In the genomic region with DNA sequence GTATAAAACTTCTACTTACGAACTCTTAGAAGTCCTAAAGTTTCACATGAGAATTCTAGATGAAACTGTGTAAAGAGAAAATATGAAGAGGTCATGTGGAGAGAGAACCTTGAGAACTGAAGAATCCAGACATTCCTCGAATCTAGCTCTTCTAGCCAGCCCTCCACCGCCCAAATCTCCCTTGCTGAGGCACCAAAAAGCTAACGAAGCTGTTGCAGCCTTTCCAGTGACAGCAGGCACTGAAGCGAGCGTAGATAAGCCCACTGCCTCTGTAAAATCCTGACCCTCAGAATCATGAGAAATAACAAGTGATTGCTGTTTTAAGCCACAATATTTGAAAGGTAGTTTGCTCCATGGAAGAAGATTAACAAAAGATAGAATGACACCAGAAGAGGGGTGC, we compare ENCODE assay signal across 30 cellular contexts.
"Had no signal": no experiment of that assay in that cellular context is flagged by ENCODE, and none has a peak within 500 bp of the region (broad histone marks: within the 10 kb centered on the region; RNA-seq: fewer than 3 reads in every experiment).

No MANE protein-coding gene starts in this region.

- H3K4me1 Mint-ChIP-seq: activated B cell treated with CpG ODN at 0.5 μM for 24 hours; activated CD4-positive, alpha-beta T cell treated with anti-CD3 and anti-CD28 coated beads, Interleukin-2, amount 10 ng/mL, durations not matched to agents 24 days and 14 days; activated naive CD8-positive, alpha-beta T cell treated with anti-CD3 and anti-CD28 coated beads for 36 hours; activated T-helper 17 cell treated with anti-CD3 and anti-CD28 coated beads, Interleukin-2, amount 50 U/mL, for 72 hours; brain; T-cell; T-helper 17 cell had no signal

- H3K27ac ChIP-seq: ascending aorta, VCaP had no signal

- H3K4me1 ChIP-seq: ascending aorta had no signal

- H3K27ac Mint-ChIP-seq: activated B cell treated with CpG ODN at 0.5 μM for 24 hours; activated CD4-positive, alpha-beta memory T cell treated with anti-CD3 and anti-CD28 coated beads for 36 hours; activated CD4-positive, alpha-beta T cell treated with anti-CD3 and anti-CD28 coated beads, Interleukin-2, amount 10 ng/mL, durations not matched to agents 24 days and 14 days; activated CD8-positive, alpha-beta T cell treated with anti-CD3 and anti-CD28 coated beads for 36 hours; activated naive CD4-positive, alpha-beta T cell treated with anti-CD3 and anti-CD28 coated beads for 36 hours; activated naive CD4-positive, alpha-beta T cell treated with anti-CD3 and anti-CD28 coated beads, Interleukin-2, amount 50 U/mL, for 72 hours; activated naive CD8-positive, alpha-beta T cell treated with anti-CD3 and anti-CD28 coated beads for 36 hours; activated T-cell treated with anti-CD3 and anti-CD28 coated beads, Interleukin-2, amount 50 U/mL, for 72 hours; activated T-helper 1 cell treated with anti-CD3 and anti-CD28 coated beads, Interleukin-12 subunit alpha, Interleukin-12 subunit beta, Interleukin-2, Interleukin-4 antibody, amounts not matched to agents 30 ng/mL and 10 ng/mL and 1 ng/mL, durations not matched to agents 14 hours and 24 hours and 36 hours; activated T-helper 17 cell treated with anti-CD3 and anti-CD28 coated beads, Interleukin-2, amount 50 U/mL, for 72 hours; brain; T-cell; T-helper 17 cell had no signal

- H3K27me3 ChIP-seq: ascending aorta had no signal

- H3K36me3 Mint-ChIP-seq: activated CD4-positive, alpha-beta memory T cell treated with anti-CD3 and anti-CD28 coated beads for 36 hours; activated naive CD4-positive, alpha-beta T cell treated with anti-CD3 and anti-CD28 coated beads, Interleukin-2, amount 50 U/mL, for 72 hours; activated naive CD8-positive, alpha-beta T cell treated with anti-CD3 and anti-CD28 coated beads for 36 hours; brain; T-cell had no signal

- H3K27me3 Mint-ChIP-seq: activated B cell treated with CpG ODN at 0.5 μM for 24 hours; activated CD4-positive, alpha-beta memory T cell treated with anti-CD3 and anti-CD28 coated beads for 36 hours; activated CD4-positive, alpha-beta T cell treated with anti-CD3 and anti-CD28 coated beads, Interleukin-2, amount 10 ng/mL, durations not matched to agents 24 days and 14 days; activated CD8-positive, alpha-beta T cell treated with anti-CD3 and anti-CD28 coated beads for 36 hours; activated naive CD8-positive, alpha-beta T cell treated with anti-CD3 and anti-CD28 coated beads for 36 hours; activated T-helper 17 cell treated with anti-CD3 and anti-CD28 coated beads, Interleukin-2, amount 50 U/mL, for 72 hours; brain; T-cell; T-helper 17 cell had no signal

- H3K4me3 ChIP-seq: ascending aorta had no signal

- H3K4me3 Mint-ChIP-seq: activated B cell treated with CpG ODN at 0.5 μM for 24 hours; activated CD4-positive, alpha-beta memory T cell treated with anti-CD3 and anti-CD28 coated beads for 36 hours; activated CD4-positive, alpha-beta T cell treated with anti-CD3 and anti-CD28 coated beads, Interleukin-2, amount 10 ng/mL, durations not matched to agents 24 days and 14 days; activated CD8-positive, alpha-beta T cell treated with anti-CD3 and anti-CD28 coated beads for 36 hours; activated naive CD4-positive, alpha-beta T cell treated with anti-CD3 and anti-CD28 coated beads for 36 hours; activated naive CD8-positive, alpha-beta T cell treated with anti-CD3 and anti-CD28 coated beads for 36 hours; activated T-cell treated with anti-CD3 and anti-CD28 coated beads, Interleukin-2, amount 50 U/mL, for 4 hours; activated T-cell treated with anti-CD3 and anti-CD28 coated beads, Interleukin-2, amount 50 U/mL, for 72 hours; activated T-helper 1 cell treated with anti-CD3 and anti-CD28 coated beads, Interleukin-12 subunit alpha, Interleukin-12 subunit beta, Interleukin-2, Interleukin-4 antibody, amounts not matched to agents 30 ng/mL and 10 ng/mL and 1 ng/mL, durations not matched to agents 14 hours and 24 hours and 36 hours; activated T-helper 17 cell treated with anti-CD3 and anti-CD28 coated beads, Interleukin-2, amount 50 U/mL, for 72 hours; brain; T-cell; T-helper 17 cell had no signal

- H3K36me3 ChIP-seq: ascending aorta had no signal

- H3K9me3 Mint-ChIP-seq: activated naive CD4-positive, alpha-beta T cell treated with anti-CD3 and anti-CD28 coated beads, Interleukin-2, amount 50 U/mL, for 72 hours; activated T-cell treated with anti-CD3 and anti-CD28 coated beads, Interleukin-2, amount 50 U/mL, for 4 hours; activated T-cell treated with anti-CD3 and anti-CD28 coated beads, Interleukin-2, amount 50 U/mL, for 72 hours; activated T-helper 1 cell treated with anti-CD3 and anti-CD28 coated beads, Interleukin-12 subunit alpha, Interleukin-12 subunit beta, Interleukin-2, Interleukin-4 antibody, amounts not matched to agents 30 ng/mL and 10 ng/mL and 1 ng/mL, durations not matched to agents 14 hours and 24 hours and 36 hours; activated T-helper 17 cell treated with anti-CD3 and anti-CD28 coated beads, Interleukin-2, amount 50 U/mL, for 72 hours had no signal

- ATAC-seq: activated CD8-positive, alpha-beta T cell treated with anti-CD3 and anti-CD28 coated beads for 36 hours; activated naive CD4-positive, alpha-beta T cell treated with anti-CD3 and anti-CD28 coated beads, Interleukin-2, amount 50 U/mL, for 72 hours; activated T-cell treated with anti-CD3 and anti-CD28 coated beads, Interleukin-2, amount 50 U/mL, for 4 hours; activated T-cell treated with anti-CD3 and anti-CD28 coated beads, Interleukin-2, amount 50 U/mL, for 72 hours; activated T-helper 17 cell treated with anti-CD3 and anti-CD28 coated beads, Interleukin-2, amount 50 U/mL, for 72 hours; T-cell; T-helper 17 cell had no signal

- DNase-seq: activated B cell treated with CpG ODN at 0.5 μM for 24 hours; activated CD4-positive, alpha-beta memory T cell treated with anti-CD3 and anti-CD28 coated beads for 36 hours; activated CD4-positive, alpha-beta T cell treated with anti-CD3 and anti-CD28 coated beads for 4 hours; activated CD4-positive, alpha-beta T cell treated with anti-CD3 and anti-CD28 coated beads, Interleukin-2, amount 10 ng/mL, durations not matched to agents 24 days and 14 days; activated CD4-positive, alpha-beta T cell treated with anti-CD3 and anti-CD28 coated beads, Interleukin-2, amount 50 U/mL, for 1 hour; activated CD4-positive, alpha-beta T cell treated with anti-CD3 and anti-CD28 coated beads, Interleukin-2, amount 50 U/mL, for 4 hours; activated CD4-positive, CD25-positive, alpha-beta regulatory T cell treated with anti-CD3 and anti-CD28 coated beads, Interleukin-2, amount 50 U/mL, for 72 hours; activated CD8-positive, alpha-beta memory T cell treated with anti-CD3 and anti-CD28 coated beads, Interleukin-2, amount 50 U/mL, for 4 hours; activated CD8-positive, alpha-beta T cell treated with anti-CD3 and anti-CD28 coated beads for 36 hours; activated effector memory CD4-positive, alpha-beta T cell treated with anti-CD3 and anti-CD28 coated beads, Interleukin-2, amount 50 U/mL, for 16 hours; activated gamma-delta T cell treated with Interleukin-2 at 50 U/mL for 16 hours; activated naive CD4-positive, alpha-beta T cell; activated naive CD4-positive, alpha-beta T cell treated with anti-CD3 and anti-CD28 coated beads for 36 hours; activated naive CD4-positive, alpha-beta T cell treated with anti-CD3 and anti-CD28 coated beads, Interleukin-2, amount 50 U/mL, for 16 hours; activated naive CD8-positive, alpha-beta T cell treated with anti-CD3 and anti-CD28 coated beads for 36 hours; activated T-cell treated with anti-CD3 and anti-CD28 coated beads for 4 hours; activated T-cell treated with anti-CD3 and anti-CD28 coated beads, Interleukin-2, amount 50 U/mL, for 1 hour; activated T-cell treated with anti-CD3 and anti-CD28 coated beads, Interleukin-2, amount 50 U/mL, for 4 hours; activated T-cell treated with anti-CD3 and anti-CD28 coated beads, Interleukin-2, amount 50 U/mL, for 72 hours; amygdala; anterior cingulate cortex; central memory CD4-positive, alpha-beta T cell; T-cell; T-helper 17 cell had no signal
